ENCODE assay signal across 23 cellular contexts in the genomic region with DNA sequence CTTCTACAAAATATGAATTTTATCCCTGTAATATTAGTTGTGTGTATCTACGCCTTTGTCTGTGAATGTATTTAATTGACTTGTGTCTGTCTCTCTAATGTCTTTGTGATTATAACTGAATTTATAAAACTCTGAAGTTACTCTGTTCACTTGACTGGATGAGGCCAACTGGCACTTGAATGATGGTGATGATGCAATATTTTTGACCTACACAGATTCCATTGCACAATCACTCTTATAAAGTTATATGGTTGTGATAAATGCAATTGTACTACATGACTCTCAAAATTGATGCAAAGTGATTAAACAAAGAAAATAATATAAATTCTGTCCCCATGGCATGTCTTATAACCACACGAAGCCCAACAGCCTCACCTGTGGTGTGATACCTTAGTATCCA.
A peak's percentile ranks its signal among the peaks of the same experiment; 100 is the strongest.
DNase-seq lines count a peak whose midpoint lies in the region; ATAC-seq, FAIRE-seq and TF ChIP-seq lines count a peak whose summit lies in the region.
"Had no signal": no experiment of that assay in that cellular context is flagged by ENCODE, and none has a peak within 500 bp of the region (broad histone marks: within the 10 kb centered on the region; RNA-seq: fewer than 3 reads in every experiment).

No MANE protein-coding gene starts in this region.

- WGBS in GM23248 (ENCODE audit: low coverage in 1 of 2, low lambda C conversion rate in 2 of 2, missing lambda C conversion rate in 2 of 2), 2 experiments, result 67 to 81% methylated on average over 2 of the region's 2 CpGs
- WGBS in HepG2 (ENCODE audit: low lambda C conversion rate), result 23% methylated on average over 2 of the region's 2 CpGs

- H2AFZ ChIP-seq in GM23248, result no peak overlapping the region
- no peak overlapping the region for H2AFZ ChIP-seq in HepG2 (ENCODE audit: low read length)

- H3K4me3 ChIP-seq in GM23248, result no peak overlapping the region
- H3K4me3 ChIP-seq in epithelial cell of esophagus (ENCODE audit: low read length), result no peak overlapping the region
- no peak overlapping the region for H3K4me3 ChIP-seq in HepG2 (replicated peaks in 1 of 3; ENCODE audit: insufficient read depth in 1 of 3, low read depth in 2 of 3, low read length in 3 of 3)
- H3K4me3 ChIP-seq: GM12878, SJSA1 had no signal

- no peak for FAIRE-seq in HepG2 (lab: Jason Lieb, UNC)
- FAIRE-seq: A204.1, GM12878, HTR-8/SVneo, RCC 7860 had no signal

- no peak for TF ChIP-seq POLR2A in HepG2 (IDR thresholded peaks at IDR 0.05; ENCODE audit: insufficient read depth in 1 of 2, low read depth in 2 of 2, low read length in 2 of 2)

- ATAC-seq in HepG2, result no peak
- ATAC-seq: GM12878, HCT116 had no signal

- CTCF ChIA-PET in HepG2 (lab: Yijun Ruan, JAX; ENCODE audit: low intra/inter-chr PET ratio, low total read pairs), result no interaction called here

- no peaks in the 10 kb centered on the region for H3F3A ChIP-seq in GM23248 (ENCODE audit: insufficient read depth)

- H3K9ac ChIP-seq in GM23248 (no peak overlapping the region), HepG2 (ENCODE audit: insufficient read depth, low read depth, low read length) (no peak overlapping the region)

- H3K79me2 ChIP-seq in GM23248 (ENCODE audit: insufficient read depth) (no peaks in the 10 kb centered on the region), HepG2 (ENCODE audit: insufficient read depth, low read length) (no peaks in the 10 kb centered on the region)

- H3K9me2 ChIP-seq in GM23248 (ENCODE audit: insufficient read depth), result no peaks in the 10 kb centered on the region

- H3K27me3 ChIP-seq in GM23248 (replicated peaks; ENCODE audit: insufficient read depth), result no peaks in the 10 kb centered on the region
- H3K27me3 ChIP-seq in HepG2 (ENCODE audit: control insufficient read depth in 1 of 2, insufficient read depth in 2 of 2, low read length in 2 of 2), result no peaks in the 10 kb centered on the region
- H3K27me3 ChIP-seq: SJSA1 had no signal

- H3K27ac ChIP-seq in GM23248 (no peak overlapping the region), HepG2 (ENCODE audit: extremely low read length, insufficient read depth, low read length) (no peak overlapping the region)
- H3K27ac ChIP-seq: SJSA1 had no signal

- no TSS peak for BruUV-seq in HepG2 (replicated peaks; lab: Mats Ljungman, UMichigan)

- TF ChIP-seq EP300 in HepG2 (IDR thresholded peaks at IDR 0.05; ENCODE audit: low read depth in 2 of 2, low read length in 2 of 2), result no peak
- TF ChIP-seq EP300 in HepG2 (CRISPR knock-in tag; IDR thresholded peaks at IDR 0.05; ENCODE audit: borderline replicate concordance), result no peak

- POLR2A ChIA-PET in HepG2 (lab: Yijun Ruan, JAX), result no interaction called here

- peak; percentile 4 for DNase-seq in GM23248
- DNase-seq in OCI-M1 (lab: John Stamatoyannopoulos, UW), result peak; percentile 7
- DNase-seq in epithelial cell of esophagus (ENCODE audit: low read depth), result peak; percentile 10
- no peak for DNase-seq in HepG2 (ENCODE audit: low spot score)
- DNase-seq in iPS-NIHi7 (ENCODE audit: extremely low spot score), result no peak
- DNase-seq in NCI-H146 treated with DMSO at 0.1 percent for 48 hours (lab: John Stamatoyannopoulos, UW; ENCODE audit: unreplicated experiment), result no peak
- no peak for DNase-seq in DMS53 (lab: John Stamatoyannopoulos, UW)
- DNase-seq: DND-41, GOT3, MV-4-11, NCI-H1105 treated with DMSO at 0.1 percent for 48 hours, NCI-H1694 treated with DMSO at 0.1 percent for 48 hours, NCI-H2081 treated with DMSO at 0.1 percent for 48 hours, NCI-H2171 treated with DMSO at 0.1 percent for 48 hours, NCI-H524 treated with DMSO at 0.1 percent for 48 hours, NCI-H82, T-helper 1 cell had no signal

- in situ Hi-C loops in GM23248 (cut with MboI) (no loop called here), HepG2 (cut with HindIII; ENCODE audit: extremely low pct_ligation_motif_present, low pct_unique_long_range_greater_than_20kb) (no loop called here)

- no peak for TF ChIP-seq CTCF in epithelial cell of esophagus (IDR thresholded peaks at IDR 0.05; ENCODE audit: insufficient read depth, low read depth, low read length, missing control alignments)
- TF ChIP-seq CTCF in HepG2 (CRISPR knock-in tag; IDR thresholded peaks at IDR 0.05), result no peak

- no peaks in the 10 kb centered on the region for H4K20me1 ChIP-seq in GM23248 (ENCODE audit: insufficient read depth)
- H4K20me1 ChIP-seq in HepG2 (ENCODE audit: insufficient read depth, low read length), result no peaks in the 10 kb centered on the region

- intact Hi-C loops in HepG2 (cut with micrococcal nuclease; ENCODE audit: unreplicated experiment), result no loop called here

- H3K36me3 ChIP-seq in GM23248 (ENCODE audit: low read depth) (no peaks in the 10 kb centered on the region), HepG2 (replicated peaks in 1 of 2; ENCODE audit: control insufficient read depth in 1 of 2, insufficient read depth in 2 of 2, low read length in 2 of 2) (no peaks in the 10 kb centered on the region)
- H3K36me3 ChIP-seq: SJSA1 had no signal

- H3K4me2 ChIP-seq in GM23248 (ENCODE audit: unreplicated experiment), result no peak overlapping the region
- no peak overlapping the region for H3K4me2 ChIP-seq in HepG2 (ENCODE audit: low read depth, low read length)

- TF ChIP-seq RAD21 in HepG2 (CRISPR knock-in tag; IDR thresholded peaks at IDR 0.05), result no peak

- H3K9me3 ChIP-seq in GM23248 (ENCODE audit: low read depth) (no peaks in the 10 kb centered on the region), HepG2 (ENCODE audit: low read length) (no peaks in the 10 kb centered on the region; the same call in 1 of the 2 replicates)
- H3K9me3 ChIP-seq: SJSA1 had no signal

- H3K4me1 ChIP-seq in GM23248 (ENCODE audit: insufficient read depth) (no peaks in the 10 kb centered on the region), HepG2 (ENCODE audit: insufficient read depth, low read length) (no peaks in the 10 kb centered on the region)
- H3K4me1 ChIP-seq: SJSA1 had no signal

TF ChIP-seq in HepG2, 621 proteins besides CTCF, POLR2A, EP300 and RAD21 (continues in another document):
- TF ChIP-seq MXD1 (CRISPR knock-in tag; IDR thresholded peaks at IDR 0.05), result no peak
- peak; percentile 92 for TF ChIP-seq CEBPB (IDR thresholded peaks at IDR 0.05; ENCODE audit: borderline replicate concordance, low read depth, low read length)
- no peak for TF ChIP-seq SNAPC4 (CRISPR knock-in tag; IDR thresholded peaks at IDR 0.05)
- no peak for TF ChIP-seq GRHL1 (CRISPR knock-in tag; conservative IDR thresholded peaks at IDR 0.05)
- TF ChIP-seq, protein P1, sequence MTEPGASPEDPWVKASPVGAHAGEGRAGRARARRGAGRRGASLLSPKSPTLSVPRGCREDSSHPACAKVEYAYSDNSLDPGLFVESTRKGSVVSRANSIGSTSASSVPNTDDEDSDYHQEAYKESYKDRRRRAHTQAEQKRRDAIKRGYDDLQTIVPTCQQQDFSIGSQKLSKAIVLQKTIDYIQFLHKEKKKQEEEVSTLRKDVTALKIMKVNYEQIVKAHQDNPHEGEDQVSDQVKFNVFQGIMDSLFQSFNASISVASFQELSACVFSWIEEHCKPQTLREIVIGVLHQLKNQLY (CRISPR knock-in tag; IDR thresholded peaks at IDR 0.05), result no peak
- no peak for TF ChIP-seq ZKSCAN5 (CRISPR knock-in tag; IDR thresholded peaks at IDR 0.05)

Comparison
In these comparisons a context has a peak if more than half of its experiments do, and no peak if none do; other contexts are left out.
1. DNase-seq: peak in GM23248 (single experiment), OCI-M1 (single experiment) and epithelial cell of esophagus (single experiment); none in HepG2 (single experiment), iPS-NIHi7 (single experiment), NCI-H146 treated with DMSO at 0.1 percent for 48 hours (single experiment) and DMS53 (single experiment).